Comparison of ENCODE assay signal across 29 cellular contexts in genomic region chr3:60304103-60304502, GRCh38.
A peak's percentile ranks its signal among the peaks of the same experiment; 100 is the strongest.
DNase-seq lines count a peak whose midpoint lies in the region; ATAC-seq lines count a peak whose summit lies in the region.
"Had no signal": no experiment of that assay in that cellular context is flagged by ENCODE, and none has a peak within 500 bp of the region (broad histone marks: within the 10 kb centered on the region; RNA-seq: fewer than 3 reads in every experiment).

No MANE protein-coding gene starts in this region.

- H2AK5ac ChIP-seq in mesenchymal stem cell (ENCODE audit: low read length, severe bottlenecking) = no peak overlapping the region

- H4K8ac ChIP-seq in mesenchymal stem cell (ENCODE audit: low read length) = no peak overlapping the region

- peak overlapping the region; percentile 2 for H3K9ac ChIP-seq in mesenchymal stem cell (ENCODE audit: low read length)

- no peak overlapping the region for H3K23ac ChIP-seq in mesenchymal stem cell (ENCODE audit: low read length in 2 of 2)

- H3K9me3 Mint-ChIP-seq in stimulated activated memory B cell treated with anti-CD40 and anti-IgM and Interleukin-4, amounts not matched to agents 10 μg/mL and 1 μg/mL and 100 μg/mL, for 72 hours = no peaks in the 10 kb centered on the region
- H3K9me3 Mint-ChIP-seq: activated CD8-positive, alpha-beta T cell treated with anti-CD3 and anti-CD28 coated beads for 36 hours; activated naive CD4-positive, alpha-beta T cell treated with anti-CD3 and anti-CD28 coated beads, Interleukin-2, amount 50 U/mL, for 72 hours had no signal

- H3K27me3 ChIP-seq in mesenchymal stem cell (ENCODE audit: control insufficient read depth in 1 of 2, insufficient read depth in 1 of 2, low read length in 2 of 2) = no peaks in the 10 kb centered on the region
- H3K27me3 ChIP-seq: gastroesophageal sphincter, uterus had no signal

- H3K4me3 Mint-ChIP-seq in stimulated activated memory B cell treated with anti-CD40 and anti-IgM and Interleukin-4, amounts not matched to agents 10 μg/mL and 1 μg/mL and 100 μg/mL, for 72 hours = no peak overlapping the region
- H3K4me3 Mint-ChIP-seq: activated CD8-positive, alpha-beta T cell treated with anti-CD3 and anti-CD28 coated beads for 36 hours; CD4-positive, alpha-beta memory T cell; naive B cell; stimulated activated naive CD8-positive, alpha-beta T cell treated with anti-CD3 and anti-CD28 coated beads, Interleukin-15, amount 100 ng/mL, for 72 hours; T-helper 1 cell treated with Interleukin-12 subunit alpha and Interleukin-12 subunit beta and Interleukin-4 antibody, amounts not matched to agents 30 μg/mL and 1 μg/mL, for 36 hours had no signal

- H3K27ac ChIP-seq in mesenchymal stem cell (ENCODE audit: low read length, poor library complexity, severe bottlenecking) = no peak overlapping the region
- H3K27ac ChIP-seq: gastroesophageal sphincter, SK-N-MC, uterus had no signal

- H3K4ac ChIP-seq in mesenchymal stem cell (ENCODE audit: low read depth in 1 of 2, low read length in 2 of 2) = no peak overlapping the region

- no peak overlapping the region for H2BK120ac ChIP-seq in mesenchymal stem cell (ENCODE audit: low read depth, low read length)

- no peak overlapping the region for H2BK5ac ChIP-seq in mesenchymal stem cell (ENCODE audit: low read depth, low read length, poor library complexity, severe bottlenecking)

- no peak for ATAC-seq in stimulated activated memory B cell treated with anti-CD40 and anti-IgM and Interleukin-4, amounts not matched to agents 10 μg/mL and 1 μg/mL and 100 μg/mL, for 72 hours
- ATAC-seq: activated CD8-positive, alpha-beta T cell treated with anti-CD3 and anti-CD28 coated beads for 36 hours; activated naive CD4-positive, alpha-beta T cell treated with anti-CD3 and anti-CD28 coated beads, Interleukin-2, amount 50 U/mL, for 72 hours; gastroesophageal sphincter; stimulated activated naive CD8-positive, alpha-beta T cell treated with anti-CD3 and anti-CD28 coated beads, Interleukin-15, amount 100 ng/mL, for 72 hours had no signal

- H3K36me3 Mint-ChIP-seq in stimulated activated memory B cell treated with anti-CD40 and anti-IgM and Interleukin-4, amounts not matched to agents 10 μg/mL and 1 μg/mL and 100 μg/mL, for 72 hours = no peaks in the 10 kb centered on the region
- H3K36me3 Mint-ChIP-seq: activated naive CD4-positive, alpha-beta T cell treated with anti-CD3 and anti-CD28 coated beads, Interleukin-2, amount 50 U/mL, for 72 hours; CD4-positive, alpha-beta memory T cell; naive B cell had no signal

- intact Hi-C loops in posterior vena cava (cut with DNase I) = no loop called here

- no peak overlapping the region for H3K14ac ChIP-seq in mesenchymal stem cell (ENCODE audit: low read length in 2 of 2)

- no peaks in the 10 kb centered on the region for H3K4me1 Mint-ChIP-seq in stimulated activated memory B cell treated with anti-CD40 and anti-IgM and Interleukin-4, amounts not matched to agents 10 μg/mL and 1 μg/mL and 100 μg/mL, for 72 hours
- H3K4me1 Mint-ChIP-seq: naive B cell had no signal

- H3K4me2 ChIP-seq in mesenchymal stem cell (ENCODE audit: low read length, poor library complexity, severe bottlenecking) = no peak overlapping the region

- no peaks in the 10 kb centered on the region for H3K36me3 ChIP-seq in mesenchymal stem cell (ENCODE audit: control insufficient read depth in 1 of 2, insufficient read depth in 2 of 2, low read depth in 1 of 2, low read length in 2 of 2)
- H3K36me3 ChIP-seq: gastroesophageal sphincter, HAP-1, uterus had no signal

- DNase-seq in GM03348 (ENCODE audit: low spot score) (peak; percentile 19), OCI-M1 (lab: John Stamatoyannopoulos, UW) (peak; percentile 62), dedifferentiated amniotic fluid mesenchymal stem cell (ENCODE audit: extremely low spot score) (peak; percentile 65), mesenchymal stem cell (peak; percentile 13), T-helper 2 cell (no peak), posterior vena cava (ENCODE audit: low spot score) (no peak), nucleus accumbens (lab: John Stamatoyannopoulos, UW) (no peak)
- DNase-seq: activated CD4-positive, CD25-positive, alpha-beta regulatory T cell treated with anti-CD3 and anti-CD28 coated beads, Interleukin-2, amount 50 U/mL, for 72 hours; activated CD8-positive, alpha-beta T cell treated with anti-CD3 and anti-CD28 coated beads for 36 hours; AML-193; aorta; CD4-positive, alpha-beta memory T cell; cerebellar nuclear complex; effector CD4-positive, alpha-beta T cell; KG1; MM.1S; naive B cell; NCI-H1417; NCI-H2081; NCI-H345; NCI-H774; stimulated activated naive CD8-positive, alpha-beta T cell treated with anti-CD3 and anti-CD28 coated beads, Interleukin-15, amount 100 ng/mL, for 72 hours; uterus had no signal

- H2AFZ ChIP-seq in mesenchymal stem cell (ENCODE audit: low read depth, low read length) = no peak overlapping the region

- H3K18ac ChIP-seq in mesenchymal stem cell (ENCODE audit: low read depth in 1 of 2, low read length in 2 of 2) = no peak overlapping the region

- H2BK12ac ChIP-seq in mesenchymal stem cell (ENCODE audit: low read length in 2 of 2) = no peak overlapping the region

- H3K4me3 ChIP-seq in mesenchymal stem cell (ENCODE audit: insufficient read depth in 1 of 2, low read depth in 1 of 2, low read length in 2 of 2) = no peak overlapping the region
- H3K4me3 ChIP-seq: gastroesophageal sphincter, HAP-1, SK-N-MC, uterus had no signal

- no peaks in the 10 kb centered on the region for H3K4me1 ChIP-seq in mesenchymal stem cell (ENCODE audit: control insufficient read depth, insufficient read depth, low read depth, low read length)
- H3K4me1 ChIP-seq: gastroesophageal sphincter, HAP-1, uterus had no signal

- no peaks in the 10 kb centered on the region for H3K27me3 Mint-ChIP-seq in stimulated activated memory B cell treated with anti-CD40 and anti-IgM and Interleukin-4, amounts not matched to agents 10 μg/mL and 1 μg/mL and 100 μg/mL, for 72 hours
- H3K27me3 Mint-ChIP-seq: CD4-positive, alpha-beta memory T cell; naive B cell; stimulated activated naive CD8-positive, alpha-beta T cell treated with anti-CD3 and anti-CD28 coated beads, Interleukin-15, amount 100 ng/mL, for 72 hours had no signal

- no peak overlapping the region for H3K27ac Mint-ChIP-seq in stimulated activated memory B cell treated with anti-CD40 and anti-IgM and Interleukin-4, amounts not matched to agents 10 μg/mL and 1 μg/mL and 100 μg/mL, for 72 hours
- H3K27ac Mint-ChIP-seq: activated CD8-positive, alpha-beta T cell treated with anti-CD3 and anti-CD28 coated beads for 36 hours; activated naive CD4-positive, alpha-beta T cell treated with anti-CD3 and anti-CD28 coated beads, Interleukin-2, amount 50 U/mL, for 72 hours; CD4-positive, alpha-beta memory T cell; naive B cell; stimulated activated naive CD8-positive, alpha-beta T cell treated with anti-CD3 and anti-CD28 coated beads, Interleukin-15, amount 100 ng/mL, for 72 hours; T-helper 1 cell treated with Interleukin-12 subunit alpha and Interleukin-12 subunit beta and Interleukin-4 antibody, amounts not matched to agents 30 μg/mL and 1 μg/mL, for 36 hours had no signal

- H4K91ac ChIP-seq in mesenchymal stem cell (ENCODE audit: low read length) = no peak overlapping the region

- H3K9me3 ChIP-seq in mesenchymal stem cell (ENCODE audit: control insufficient read depth, low read length) = no peaks in the 10 kb centered on the region
- H3K9me3 ChIP-seq: gastroesophageal sphincter, HAP-1, uterus had no signal

- no peak overlapping the region for H2BK15ac ChIP-seq in mesenchymal stem cell (ENCODE audit: low read depth, poor library complexity, severe bottlenecking)

- H3K79me1 ChIP-seq in mesenchymal stem cell (replicated peaks; ENCODE audit: low read length, poor library complexity, severe bottlenecking) = no peaks in the 10 kb centered on the region

Comparison
In these comparisons a context has a peak if more than half of its experiments do, and no peak if none do; other contexts are left out.
1. DNase-seq: peak in GM03348 (single experiment), OCI-M1 (single experiment), dedifferentiated amniotic fluid mesenchymal stem cell (single experiment) and mesenchymal stem cell (single experiment); none in T-helper 2 cell (0 of 5), posterior vena cava (single experiment) and nucleus accumbens (0 of 56).